Comparison of ENCODE assay signal across 10 cellular contexts in genomic region chr4:140635606-140636005, GRCh38.
DNase-seq lines count a peak whose midpoint lies in the region; ATAC-seq and TF ChIP-seq lines count a peak whose summit lies in the region.
"Had no signal": no experiment of that assay in that cellular context is flagged by ENCODE, and none has a peak within 500 bp of the region (broad histone marks: within the 10 kb centered on the region; RNA-seq: fewer than 3 reads in every experiment).

No MANE protein-coding gene starts in this region.

- DNase-seq in ELF-1 (ENCODE audit: low read depth, low spot score) (peak; percentile 84), RWPE2 (ENCODE audit: low spot score) (no peak), left cardiac atrium (no peak), omental fat pad (ENCODE audit: low spot score) (no peak), NCI-H1694 treated with DMSO at 0.1 percent for 48 hours (lab: John Stamatoyannopoulos, UW) (no peak), NCI-H526 (lab: John Stamatoyannopoulos, UW) (no peak)
- DNase-seq: activated T-cell treated with anti-CD3 and anti-CD28 coated beads, Interleukin-2, amount 50 U/mL, for 24 hours; stimulated activated CD4-positive, alpha-beta T cell treated with anti-CD3 and anti-CD28 coated beads, Interleukin-2, amount 100 ng/mL, for 24 hours had no signal

- H3K27me3 ChIP-seq in RWPE2 (ENCODE audit: insufficient read depth, poor library complexity, severe bottlenecking): no peaks in the 10 kb centered on the region

- no peak overlapping the region for H3K27ac ChIP-seq in RWPE2 (ENCODE audit: poor library complexity, severe bottlenecking)

- H3K4me3 ChIP-seq in RWPE2 (ENCODE audit: severe bottlenecking): no peak overlapping the region

- no peaks in the 10 kb centered on the region for H3K4me1 ChIP-seq in RWPE2 (ENCODE audit: insufficient read depth, poor library complexity, severe bottlenecking)

- no peaks in the 10 kb centered on the region for H3K9me3 ChIP-seq in RWPE2 (ENCODE audit: severe bottlenecking)

- TF ChIP-seq CTCF in RWPE2 (IDR thresholded peaks at IDR 0.05; ENCODE audit: poor library complexity, severe bottlenecking) (no peak), omental fat pad (IDR thresholded peaks at IDR 0.05) (no peak)

- ATAC-seq in RWPE2 (ENCODE audit: low read depth) (peak; percentile 94), left cardiac atrium (peak; percentile 62 to 85), omental fat pad (ENCODE audit: low FRiP score) (peak; percentile 48), HG02588 (IDR thresholded peaks at IDR 0.05; ENCODE audit: unreplicated experiment) (no peak), HG02852 (IDR thresholded peaks at IDR 0.05; ENCODE audit: unreplicated experiment) (no peak)

- intact Hi-C loops in left cardiac atrium (cut with DNase I): no loop called here

- H3K36me3 ChIP-seq in RWPE2 (ENCODE audit: low read depth): no peaks in the 10 kb centered on the region; the same call in 1 of the 2 replicates

Comparison
In these comparisons a context has a peak if more than half of its experiments do, and no peak if none do; other contexts are left out.
1. ATAC-seq: peak in RWPE2 (single experiment), left cardiac atrium (2 of 2) and omental fat pad (single experiment); none in HG02588 (single experiment) and HG02852 (single experiment).